ENCODE assay signal across 8 cellular contexts in genomic region chr10:119541459-119542356, GRCh38. TPM values are rescaled to one million over a fixed set of nuclear protein-coding genes. Genes with fewer than 3 reads are reported as not detected.
A peak's percentile ranks its signal among the peaks of the same experiment; 100 is the strongest.
DNase-seq lines count a peak whose midpoint lies in the region; ATAC-seq and TF ChIP-seq lines count a peak whose summit lies in the region.

No MANE protein-coding gene starts in this region.

- peaks cover 45% of the 10 kb centered on the region for H3K79me2 ChIP-seq in ACC112 (ENCODE audit: control insufficient read depth, insufficient read depth, low read length, unreplicated experiment)
- H3K79me2 ChIP-seq in H9 (ENCODE audit: insufficient read depth, low read length) = no peaks in the 10 kb centered on the region

- H3K9me3 ChIP-seq in H9 (ENCODE audit: control insufficient read depth, low read depth, low read length) = no peaks in the 10 kb centered on the region
- H3K9me3 ChIP-seq in mucosa of rectum (ENCODE audit: control insufficient read depth in 2 of 2, low read length in 2 of 2) = no peaks in the 10 kb centered on the region

- no peak overlapping the region for H3K9ac ChIP-seq in H9 (ENCODE audit: extremely low read depth, insufficient read length, low read length)
- peak overlapping the region; percentile 67 to 72 for H3K9ac ChIP-seq in mucosa of rectum (ENCODE audit: low read depth in 1 of 2, low read length in 2 of 2)

- DNase-seq in H9 (no peak), Ammon's horn (ENCODE audit: low spot score) (no peak), COR-L47 (lab: John Stamatoyannopoulos, UW) (no peak)
- DNase-seq in central memory CD8-positive, alpha-beta T cell (ENCODE audit: low spot score in 2 of 2) = peak in 1 of 2 donors; percentile 16
- peak; percentile 32 to 79 (median 59) for DNase-seq in stimulated activated naive CD4-positive, alpha-beta T cell (lab: John Stamatoyannopoulos, UW)

- H2BK5ac ChIP-seq in H9 (ENCODE audit: insufficient read length, low read length) = no peak overlapping the region

- no peaks in the 10 kb centered on the region; a peak in 2 of 5 replicates for H3K9me3 Mint-ChIP-seq in H9
- no peaks in the 10 kb centered on the region for H3K9me3 Mint-ChIP-seq in central memory CD8-positive, alpha-beta T cell

- peaks cover 67% of the 10 kb centered on the region for H3K27me3 Mint-ChIP-seq in H9 (ENCODE audit: low read depth)
- no peaks in the 10 kb centered on the region for H3K27me3 Mint-ChIP-seq in central memory CD8-positive, alpha-beta T cell

- H2BK12ac ChIP-seq in H9 (ENCODE audit: insufficient read length, low read depth, low read length) = no peak overlapping the region

- no peak overlapping the region for H4K91ac ChIP-seq in H9 (ENCODE audit: insufficient read length, low read depth, low read length)

- no peak overlapping the region for H3K14ac ChIP-seq in H9 (ENCODE audit: insufficient read depth, low read length)

- peak overlapping the region; percentile 47 for H3K4me2 ChIP-seq in H9 (ENCODE audit: insufficient read depth, insufficient read length, low read length)

- no peak overlapping the region for H2BK20ac ChIP-seq in H9 (ENCODE audit: low read depth, low read length, poor library complexity, severe bottlenecking)

- TF ChIP-seq CTCF in H9 (conservative IDR thresholded peaks at IDR 0.05) (no peak), VCaP (conservative IDR thresholded peaks at IDR 0.05) (no peak)

- H3K27ac ChIP-seq in ACC112 (ENCODE audit: low read depth, low read length) (no peak overlapping the region), H9 (ENCODE audit: insufficient read length, low read depth, low read length) (no peak overlapping the region), VCaP (peak overlapping the region; percentile 88), mucosa of rectum (ENCODE audit: low read depth in 2 of 2, low read length in 2 of 2) (peak overlapping the region; percentile 69 to 77)

- H3K56ac ChIP-seq in H9 (ENCODE audit: insufficient read length, low read depth, low read length) = no peak overlapping the region

- no peak overlapping the region for H3K27ac Mint-ChIP-seq in H9
- peak overlapping the region; percentile 14 for H3K27ac Mint-ChIP-seq in central memory CD8-positive, alpha-beta T cell (ENCODE audit: low read depth)

- no peak overlapping the region for H2BK120ac ChIP-seq in H9 (ENCODE audit: low read depth, low read length, poor library complexity, severe bottlenecking)

- H4K5ac ChIP-seq in H9 (ENCODE audit: insufficient read length, low read depth, low read length) = no peak overlapping the region

- no peaks in the 10 kb centered on the region; a peak in 1 of 7 replicates for H3K36me3 Mint-ChIP-seq in H9 (ENCODE audit: insufficient read depth in 1 of 3, low read depth in 3 of 3)
- H3K36me3 Mint-ChIP-seq in central memory CD8-positive, alpha-beta T cell (ENCODE audit: insufficient read depth) = peaks cover 12% of the 10 kb centered on the region

- ATAC-seq in central memory CD8-positive, alpha-beta T cell (replicated peaks; ENCODE audit: extremely low read depth, poor library complexity, severe bottlenecking) = no peak

- no peaks in the 10 kb centered on the region for H3K36me3 ChIP-seq in ACC112 (ENCODE audit: insufficient read depth, low read length)
- no peaks in the 10 kb centered on the region for H3K36me3 ChIP-seq in mucosa of rectum (ENCODE audit: control insufficient read depth in 2 of 2, insufficient read depth in 2 of 2, low read length in 2 of 2)

- peaks cover 44% of the 10 kb centered on the region for H3K4me1 ChIP-seq in ACC112 (ENCODE audit: control insufficient read depth, insufficient read depth, low read length, unreplicated experiment)
- H3K4me1 ChIP-seq in H9 (ENCODE audit: insufficient read depth, low read length) = peaks cover 3% of the 10 kb centered on the region; the same call in 1 of the 2 replicates
- H3K4me1 ChIP-seq in mucosa of rectum (ENCODE audit: control insufficient read depth in 2 of 2, insufficient read depth in 2 of 2, low read length in 2 of 2) = peaks cover 20 to 29% of the 10 kb centered on the region in 2 donors

- H3K27me3 ChIP-seq in ACC112 (ENCODE audit: insufficient read depth, low read length) = no peaks in the 10 kb centered on the region
- peaks cover 23% of the 10 kb centered on the region; the same call in 1 of the 2 replicates for H3K27me3 ChIP-seq in H9 (ENCODE audit: insufficient read depth, low read length)
- H3K27me3 ChIP-seq in mucosa of rectum (ENCODE audit: control insufficient read depth in 2 of 2, insufficient read depth in 2 of 2, low read length in 2 of 2) = no peaks in the 10 kb centered on the region

- H3K4me3 ChIP-seq in ACC112 (ENCODE audit: low read depth, low read length) = peak overlapping the region; percentile 89
- peak overlapping the region; percentile 65 to 74 for H3K4me3 ChIP-seq in mucosa of rectum (ENCODE audit: low read length in 2 of 2)

- H2AFZ ChIP-seq in ACC112 (ENCODE audit: low read length, unreplicated experiment) (peak overlapping the region; percentile 80), H9 (ENCODE audit: low read length) (no peak overlapping the region)

- H4K20me1 ChIP-seq in H9 (ENCODE audit: control insufficient read depth, insufficient read depth, insufficient read length) = no peaks in the 10 kb centered on the region

- H3K4me3 Mint-ChIP-seq in H9 = peak overlapping the region; percentile 66 to 81
- H3K4me3 Mint-ChIP-seq in central memory CD8-positive, alpha-beta T cell = peak overlapping the region; percentile 93

- no peak overlapping the region for H3K4ac ChIP-seq in H9 (ENCODE audit: low read depth, low read length)

- no peak overlapping the region for H2BK15ac ChIP-seq in H9 (ENCODE audit: low read depth, low read length)

- no peak overlapping the region for H4K8ac ChIP-seq in H9 (replicated peaks; ENCODE audit: insufficient read length, low read depth, low read length)

- peaks cover 18 to 27% of the 10 kb centered on the region in 2 experiments for H3K4me1 Mint-ChIP-seq in H9
- H3K4me1 Mint-ChIP-seq in central memory CD8-positive, alpha-beta T cell = peaks cover 61% of the 10 kb centered on the region

- H3K18ac ChIP-seq in H9 (ENCODE audit: insufficient read length, low read depth, low read length) = no peak overlapping the region

- no peak overlapping the region for H2AK5ac ChIP-seq in H9 (ENCODE audit: insufficient read length, low read length)

- H3K23me2 ChIP-seq in H9 (ENCODE audit: insufficient read length, low read depth, low read length, poor library complexity, severe bottlenecking) = peaks cover 20% of the 10 kb centered on the region

- no CpG with 5 or more reads among the region's 57 CpGs for WGBS in H9 (ENCODE audit: extremely low coverage, insufficient read length, low lambda C conversion rate)

- no peak overlapping the region for H3T11ph ChIP-seq in H9 (ENCODE audit: low read length)

- H3K23ac ChIP-seq in H9 (ENCODE audit: insufficient read length, low read depth, low read length) = no peak overlapping the region

- H3K79me1 ChIP-seq in H9 (ENCODE audit: insufficient read depth, low read depth, low read length, poor library complexity, severe bottlenecking) = no peaks in the 10 kb centered on the region

RNA-seq across cellular contexts. Expression of gene RGS10, which starts 0.8 kb away (rescaled TPM):
- total RNA-seq in H9 (2021) = 9.8 and 10.6 TPM in 2 replicates

RNA-seq across cellular contexts. Expression of gene TIAL1, which starts 55.1 kb away (rescaled TPM):
- 146 and 152 TPM in 2 replicates for total RNA-seq in H9 (2021)

Comparison
In these comparisons a context has a peak if more than half of its experiments do, and no peak if none do; other contexts are left out.
1. H3K27ac ChIP-seq: peak in VCaP (single experiment) and mucosa of rectum (2 of 2); none in ACC112 (single experiment) and H9 (single experiment).
2. DNase-seq: peak in stimulated activated naive CD4-positive, alpha-beta T cell (6 of 6); none in H9 (single experiment), Ammon's horn (single experiment) and COR-L47 (single experiment).